28 cellular contexts compared by ENCODE assay signal in genomic region chr1:106984801-106985200, GRCh38.
"Had no signal": no experiment of that assay in that cellular context is flagged by ENCODE, and none has a peak within 500 bp of the region (broad histone marks: within the 10 kb centered on the region; RNA-seq: fewer than 3 reads in every experiment).

No MANE protein-coding gene starts in this region.

- H3K9me3 Mint-ChIP-seq: dendritic cell treated with granulocyte-macrophage colony-stimulating factor and Interleukin-4, amounts not matched to agents 40 ng/mL and 50 ng/mL, for 4 days; mesothelial cell of epicardium; naive thymus-derived CD8-positive, alpha-beta T cell had no signal

- H3K4me3 ChIP-seq: colonic mucosa, dorsolateral prefrontal cortex, esophagus squamous epithelium, gastrocnemius medialis, heart right ventricle, left lung, lower lobe of right lung, mucosa of descending colon had no signal

- FAIRE-seq: endothelial cell of umbilical vein, islet of Langerhans, keratinocyte had no signal

- DNase-seq: colonic mucosa; cortex of kidney; dorsolateral prefrontal cortex; effector CD4-positive, alpha-beta T cell; effector memory CD4-positive, alpha-beta T cell; erythroblast; esophagus squamous epithelium; foreskin fibroblast; foreskin melanocyte; gastrocnemius medialis; glutamatergic neuron; head of caudate nucleus; heart right ventricle; hippocampal formation; left cardiac atrium; left lung; left ventricle myocardium superior; lower lobe of right lung; mesenchymal stem cell; mucosa of descending colon; naive B cell; naive thymus-derived CD8-positive, alpha-beta T cell had no signal

- H3K27me3 Mint-ChIP-seq: dendritic cell treated with granulocyte-macrophage colony-stimulating factor and Interleukin-4, amounts not matched to agents 40 ng/mL and 50 ng/mL, for 4 days had no signal

- H3K36me3 Mint-ChIP-seq: mesothelial cell of epicardium; naive B cell; naive thymus-derived CD8-positive, alpha-beta T cell had no signal

- H3K4me1 Mint-ChIP-seq: mesothelial cell of epicardium; naive B cell; naive thymus-derived CD8-positive, alpha-beta T cell had no signal

- H3K4me1 ChIP-seq: colonic mucosa, esophagus squamous epithelium, gastrocnemius medialis, heart right ventricle, left lung, lower lobe of right lung had no signal

- H3K36me3 ChIP-seq: colonic mucosa, esophagus squamous epithelium, gastrocnemius medialis, heart right ventricle, left lung, lower lobe of right lung had no signal

- H3K27ac Mint-ChIP-seq: dendritic cell treated with granulocyte-macrophage colony-stimulating factor and Interleukin-4, amounts not matched to agents 40 ng/mL and 50 ng/mL, for 4 days; mesothelial cell of epicardium; naive B cell; naive thymus-derived CD8-positive, alpha-beta T cell had no signal

- H3K27ac ChIP-seq: colonic mucosa, dorsolateral prefrontal cortex, epithelial cell of prostate, esophagus squamous epithelium, gastrocnemius medialis, heart right ventricle, left lung, lower lobe of right lung had no signal

- H3K27me3 ChIP-seq: colonic mucosa, esophagus squamous epithelium, gastrocnemius medialis, heart right ventricle, left lung had no signal

- H3K4me3 Mint-ChIP-seq: dendritic cell treated with granulocyte-macrophage colony-stimulating factor and Interleukin-4, amounts not matched to agents 40 ng/mL and 50 ng/mL, for 4 days; mesothelial cell of epicardium; naive B cell; naive thymus-derived CD8-positive, alpha-beta T cell had no signal

- H3K9me3 ChIP-seq: colonic mucosa, esophagus squamous epithelium, gastrocnemius medialis, heart right ventricle, left lung, lower lobe of right lung, mucosa of descending colon had no signal
